Comparison of ENCODE assay signal across 1 cellular context in the genomic region with DNA sequence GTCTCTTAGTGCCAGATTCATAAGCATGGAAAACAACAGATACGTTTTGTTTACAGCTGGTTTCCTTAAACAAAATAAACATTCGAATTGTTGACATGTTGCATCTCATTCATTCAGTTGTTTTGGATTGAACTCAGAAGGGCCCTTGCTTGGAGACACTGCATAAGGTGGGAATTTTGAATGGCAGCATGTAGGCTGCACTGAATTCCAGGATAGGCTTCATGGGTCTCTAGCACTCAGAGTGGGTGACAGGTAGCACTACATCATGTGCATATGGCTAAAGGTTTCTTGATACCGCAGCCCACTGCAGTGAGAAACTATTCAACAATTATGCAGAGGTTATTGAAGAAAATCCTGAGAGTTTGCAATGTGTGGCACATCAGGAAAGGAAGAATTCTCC.
TF ChIP-seq lines count a peak whose summit lies in the region.

No MANE protein-coding gene starts in this region.

TF ChIP-seq in WTC11, 78 proteins besides CTCF, POLR2A, EP300 and RAD21:
- TF ChIP-seq, protein P1, sequence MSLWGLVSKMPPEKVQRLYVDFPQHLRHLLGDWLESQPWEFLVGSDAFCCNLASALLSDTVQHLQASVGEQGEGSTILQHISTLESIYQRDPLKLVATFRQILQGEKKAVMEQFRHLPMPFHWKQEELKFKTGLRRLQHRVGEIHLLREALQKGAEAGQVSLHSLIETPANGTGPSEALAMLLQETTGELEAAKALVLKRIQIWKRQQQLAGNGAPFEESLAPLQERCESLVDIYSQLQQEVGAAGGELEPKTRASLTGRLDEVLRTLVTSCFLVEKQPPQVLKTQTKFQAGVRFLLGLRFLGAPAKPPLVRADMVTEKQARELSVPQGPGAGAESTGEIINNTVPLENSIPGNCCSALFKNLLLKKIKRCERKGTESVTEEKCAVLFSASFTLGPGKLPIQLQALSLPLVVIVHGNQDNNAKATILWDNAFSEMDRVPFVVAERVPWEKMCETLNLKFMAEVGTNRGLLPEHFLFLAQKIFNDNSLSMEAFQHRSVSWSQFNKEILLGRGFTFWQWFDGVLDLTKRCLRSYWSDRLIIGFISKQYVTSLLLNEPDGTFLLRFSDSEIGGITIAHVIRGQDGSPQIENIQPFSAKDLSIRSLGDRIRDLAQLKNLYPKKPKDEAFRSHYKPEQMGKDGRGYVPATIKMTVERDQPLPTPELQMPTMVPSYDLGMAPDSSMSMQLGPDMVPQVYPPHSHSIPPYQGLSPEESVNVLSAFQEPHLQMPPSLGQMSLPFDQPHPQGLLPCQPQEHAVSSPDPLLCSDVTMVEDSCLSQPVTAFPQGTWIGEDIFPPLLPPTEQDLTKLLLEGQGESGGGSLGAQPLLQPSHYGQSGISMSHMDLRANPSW (CRISPR knock-in tag; conservative IDR thresholded peaks at IDR 0.05; ENCODE audit: low read depth): no peak
- TF ChIP-seq ZNF317 (CRISPR knock-in tag; IDR thresholded peaks at IDR 0.05; ENCODE audit: borderline replicate concordance, low read depth) (no peak), NR2C2 (CRISPR knock-in tag; IDR thresholded peaks at IDR 0.05) (no peak)
